ENCODE assay signal across 1 cellular context in the genomic region with DNA sequence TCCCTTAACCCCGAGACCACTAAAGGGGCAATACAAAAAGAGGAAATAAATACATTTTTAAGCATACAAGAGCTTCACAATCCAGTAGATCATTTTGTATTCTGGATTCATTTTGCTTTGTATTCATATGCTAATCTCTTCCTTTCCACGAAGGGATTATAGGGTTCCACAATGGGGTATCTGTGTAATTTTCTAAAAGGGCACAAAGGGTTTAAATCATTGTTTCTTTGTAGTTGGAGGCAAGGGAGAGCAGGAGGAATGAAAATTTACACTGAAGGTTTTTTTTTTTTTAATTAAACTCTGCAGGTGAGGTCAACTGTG.
TF ChIP-seq lines count a peak whose summit lies in the region.

No MANE protein-coding gene starts in this region.

TF ChIP-seq in HepG2, 621 proteins besides CTCF, POLR2A, EP300 and RAD21 (continues in another document):
- TF ChIP-seq ZNF841 (CRISPR knock-in tag; IDR thresholded peaks at IDR 0.05; ENCODE audit: borderline replicate concordance) = 0 out of 2 replicates have a peak, but pooled peaks have one; percentile 36
- TF ChIP-seq SAP130 (CRISPR knock-in tag; IDR thresholded peaks at IDR 0.05; ENCODE audit: low read depth) = no peak
- TF ChIP-seq RCOR2 (CRISPR knock-in tag; IDR thresholded peaks at IDR 0.05) = 0 out of 2 replicates have a peak, but pooled peaks have one; percentile 11
- TF ChIP-seq ZNF775 (CRISPR knock-in tag; IDR thresholded peaks at IDR 0.05; ENCODE audit: borderline replicate concordance) = no peak
- TF ChIP-seq NRL (CRISPR knock-in tag; IDR thresholded peaks at IDR 0.05; ENCODE audit: borderline replicate concordance) = no peak
- no peak for TF ChIP-seq ZNF232 (CRISPR knock-in tag; IDR thresholded peaks at IDR 0.05; ENCODE audit: borderline replicate concordance)
- no peak for TF ChIP-seq SMC3 (IDR thresholded peaks at IDR 0.05; ENCODE audit: low read length)
- TF ChIP-seq DMTF1 (CRISPR knock-in tag; IDR thresholded peaks at IDR 0.05) = no peak
- TF ChIP-seq NCOR1 (IDR thresholded peaks at IDR 0.05; ENCODE audit: borderline replicate concordance, low read length) = no peak
- no peak for TF ChIP-seq NFKBIZ (CRISPR knock-in tag; IDR thresholded peaks at IDR 0.05)
- TF ChIP-seq, protein P1, sequence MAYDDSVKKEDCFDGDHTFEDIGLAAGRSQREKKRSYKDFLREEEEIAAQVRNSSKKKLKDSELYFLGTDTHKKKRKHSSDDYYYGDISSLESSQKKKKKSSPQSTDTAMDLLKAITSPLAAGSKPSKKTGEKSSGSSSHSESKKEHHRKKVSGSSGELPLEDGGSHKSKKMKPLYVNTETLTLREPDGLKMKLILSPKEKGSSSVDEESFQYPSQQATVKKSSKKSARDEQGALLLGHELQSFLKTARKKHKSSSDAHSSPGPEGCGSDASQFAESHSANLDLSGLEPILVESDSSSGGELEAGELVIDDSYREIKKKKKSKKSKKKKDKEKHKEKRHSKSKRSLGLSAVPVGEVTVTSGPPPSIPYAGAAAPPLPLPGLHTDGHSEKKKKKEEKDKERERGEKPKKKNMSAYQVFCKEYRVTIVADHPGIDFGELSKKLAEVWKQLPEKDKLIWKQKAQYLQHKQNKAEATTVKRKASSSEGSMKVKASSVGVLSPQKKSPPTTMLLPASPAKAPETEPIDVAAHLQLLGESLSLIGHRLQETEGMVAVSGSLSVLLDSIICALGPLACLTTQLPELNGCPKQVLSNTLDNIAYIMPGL (CRISPR knock-in tag; IDR thresholded peaks at IDR 0.05; ENCODE audit: borderline replicate concordance in 1 of 2, low read depth in 1 of 2) = no peak
- TF ChIP-seq PHF5A (CRISPR knock-in tag; IDR thresholded peaks at IDR 0.05; ENCODE audit: low read depth, unreplicated experiment) = no peak
- no peak for TF ChIP-seq ZNF7 (CRISPR knock-in tag; IDR thresholded peaks at IDR 0.05)
- TF ChIP-seq CREB1 (IDR thresholded peaks at IDR 0.05) = no peak
- peak; percentile 60; the same call in 1 of the 2 replicates for TF ChIP-seq CREB1 (CRISPR knock-in tag; IDR thresholded peaks at IDR 0.05)
- TF ChIP-seq, protein P2, sequence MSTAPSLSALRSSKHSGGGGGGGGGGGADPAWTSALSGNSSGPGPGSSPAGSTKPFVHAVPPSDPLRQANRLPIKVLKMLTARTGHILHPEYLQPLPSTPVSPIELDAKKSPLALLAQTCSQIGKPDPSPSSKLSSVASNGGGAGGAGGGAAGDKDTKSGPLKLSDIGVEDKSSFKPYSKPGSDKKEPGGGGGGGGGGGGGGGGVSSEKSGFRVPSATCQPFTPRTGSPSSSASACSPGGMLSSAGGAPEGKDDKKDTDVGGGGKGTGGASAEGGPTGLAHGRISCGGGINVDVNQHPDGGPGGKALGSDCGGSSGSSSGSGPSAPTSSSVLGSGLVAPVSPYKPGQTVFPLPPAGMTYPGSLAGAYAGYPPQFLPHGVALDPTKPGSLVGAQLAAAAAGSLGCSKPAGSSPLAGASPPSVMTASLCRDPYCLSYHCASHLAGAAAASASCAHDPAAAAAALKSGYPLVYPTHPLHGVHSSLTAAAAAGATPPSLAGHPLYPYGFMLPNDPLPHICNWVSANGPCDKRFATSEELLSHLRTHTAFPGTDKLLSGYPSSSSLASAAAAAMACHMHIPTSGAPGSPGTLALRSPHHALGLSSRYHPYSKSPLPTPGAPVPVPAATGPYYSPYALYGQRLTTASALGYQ (CRISPR knock-in tag; IDR thresholded peaks at IDR 0.05) = 0 out of 2 replicates have a peak, but pooled peaks have one; percentile 2
- TF ChIP-seq GFI1 (CRISPR knock-in tag; IDR thresholded peaks at IDR 0.05; ENCODE audit: borderline replicate concordance) = peak; percentile 42; the same call in 1 of the 2 replicates
- no peak for TF ChIP-seq ZNF577 (CRISPR knock-in tag; IDR thresholded peaks at IDR 0.05; ENCODE audit: borderline replicate concordance, low read depth)
- TF ChIP-seq ZMYM2 (CRISPR knock-in tag; IDR thresholded peaks at IDR 0.05) = no peak
- TF ChIP-seq DNMT1 (CRISPR knock-in tag; IDR thresholded peaks at IDR 0.05) = no peak
- TF ChIP-seq ZIK1 (CRISPR knock-in tag; IDR thresholded peaks at IDR 0.05; ENCODE audit: borderline replicate concordance, low read depth) = no peak
- TF ChIP-seq PRPF4 (IDR thresholded peaks at IDR 0.05; ENCODE audit: low read depth, low read length, poor library complexity, severe bottlenecking) = no peak
- TF ChIP-seq ZNF569 (CRISPR knock-in tag; IDR thresholded peaks at IDR 0.05; ENCODE audit: borderline replicate concordance) = no peak
- no peak for TF ChIP-seq GRHL1 (CRISPR knock-in tag; conservative IDR thresholded peaks at IDR 0.05)
- TF ChIP-seq MAFF (IDR thresholded peaks at IDR 0.05; ENCODE audit: low read depth, low read length) = no peak
- no peak for TF ChIP-seq HHEX (CRISPR knock-in tag; IDR thresholded peaks at IDR 0.05)
- TF ChIP-seq, protein P3, sequence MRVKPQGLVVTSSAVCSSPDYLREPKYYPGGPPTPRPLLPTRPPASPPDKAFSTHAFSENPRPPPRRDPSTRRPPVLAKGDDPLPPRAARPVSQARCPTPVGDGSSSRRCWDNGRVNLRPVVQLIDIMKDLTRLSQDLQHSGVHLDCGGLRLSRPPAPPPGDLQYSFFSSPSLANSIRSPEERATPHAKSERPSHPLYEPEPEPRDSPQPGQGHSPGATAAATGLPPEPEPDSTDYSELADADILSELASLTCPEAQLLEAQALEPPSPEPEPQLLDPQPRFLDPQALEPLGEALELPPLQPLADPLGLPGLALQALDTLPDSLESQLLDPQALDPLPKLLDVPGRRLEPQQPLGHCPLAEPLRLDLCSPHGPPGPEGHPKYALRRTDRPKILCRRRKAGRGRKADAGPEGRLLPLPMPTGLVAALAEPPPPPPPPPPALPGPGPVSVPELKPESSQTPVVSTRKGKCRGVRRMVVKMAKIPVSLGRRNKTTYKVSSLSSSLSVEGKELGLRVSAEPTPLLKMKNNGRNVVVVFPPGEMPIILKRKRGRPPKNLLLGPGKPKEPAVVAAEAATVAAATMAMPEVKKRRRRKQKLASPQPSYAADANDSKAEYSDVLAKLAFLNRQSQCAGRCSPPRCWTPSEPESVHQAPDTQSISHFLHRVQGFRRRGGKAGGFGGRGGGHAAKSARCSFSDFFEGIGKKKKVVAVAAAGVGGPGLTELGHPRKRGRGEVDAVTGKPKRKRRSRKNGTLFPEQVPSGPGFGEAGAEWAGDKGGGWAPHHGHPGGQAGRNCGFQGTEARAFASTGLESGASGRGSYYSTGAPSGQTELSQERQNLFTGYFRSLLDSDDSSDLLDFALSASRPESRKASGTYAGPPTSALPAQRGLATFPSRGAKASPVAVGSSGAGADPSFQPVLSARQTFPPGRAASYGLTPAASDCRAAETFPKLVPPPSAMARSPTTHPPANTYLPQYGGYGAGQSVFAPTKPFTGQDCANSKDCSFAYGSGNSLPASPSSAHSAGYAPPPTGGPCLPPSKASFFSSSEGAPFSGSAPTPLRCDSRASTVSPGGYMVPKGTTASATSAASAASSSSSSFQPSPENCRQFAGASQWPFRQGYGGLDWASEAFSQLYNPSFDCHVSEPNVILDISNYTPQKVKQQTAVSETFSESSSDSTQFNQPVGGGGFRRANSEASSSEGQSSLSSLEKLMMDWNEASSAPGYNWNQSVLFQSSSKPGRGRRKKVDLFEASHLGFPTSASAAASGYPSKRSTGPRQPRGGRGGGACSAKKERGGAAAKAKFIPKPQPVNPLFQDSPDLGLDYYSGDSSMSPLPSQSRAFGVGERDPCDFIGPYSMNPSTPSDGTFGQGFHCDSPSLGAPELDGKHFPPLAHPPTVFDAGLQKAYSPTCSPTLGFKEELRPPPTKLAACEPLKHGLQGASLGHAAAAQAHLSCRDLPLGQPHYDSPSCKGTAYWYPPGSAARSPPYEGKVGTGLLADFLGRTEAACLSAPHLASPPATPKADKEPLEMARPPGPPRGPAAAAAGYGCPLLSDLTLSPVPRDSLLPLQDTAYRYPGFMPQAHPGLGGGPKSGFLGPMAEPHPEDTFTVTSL (CRISPR knock-in tag; IDR thresholded peaks at IDR 0.05; ENCODE audit: borderline replicate concordance) = 0 out of 2 replicates have a peak, but pooled peaks have one; percentile 28
- TF ChIP-seq XBP1 (CRISPR knock-in tag; IDR thresholded peaks at IDR 0.05) = no peak
- TF ChIP-seq FOXP4 (CRISPR knock-in tag; IDR thresholded peaks at IDR 0.05) = no peak
- TF ChIP-seq GATA4 (IDR thresholded peaks at IDR 0.05; ENCODE audit: borderline replicate concordance, low read depth) = no peak
- no peak for TF ChIP-seq ZFP37 (CRISPR knock-in tag; IDR thresholded peaks at IDR 0.05; ENCODE audit: borderline replicate concordance)
- no peak for TF ChIP-seq WIZ (CRISPR knock-in tag; IDR thresholded peaks at IDR 0.05)
- TF ChIP-seq ZNF646 (CRISPR knock-in tag; IDR thresholded peaks at IDR 0.05) = no peak
- TF ChIP-seq HOXA7 (CRISPR knock-in tag; IDR thresholded peaks at IDR 0.05) = no peak
- no peak for TF ChIP-seq NFIC (IDR thresholded peaks at IDR 0.05; ENCODE audit: low read length)
- no peak for TF ChIP-seq POLR2G (IDR thresholded peaks at IDR 0.05; ENCODE audit: low read depth, low read length)
- no peak for TF ChIP-seq NR2C2 (CRISPR knock-in tag; IDR thresholded peaks at IDR 0.05; ENCODE audit: borderline replicate concordance)
